8 cellular contexts compared by ENCODE assay signal in genomic region chr4:38161208-38162113, GRCh38.
A peak's percentile ranks its signal among the peaks of the same experiment; 100 is the strongest.
DNase-seq lines count a peak whose midpoint lies in the region; ATAC-seq lines count a peak whose summit lies in the region.

No MANE protein-coding gene starts in this region.

- peak overlapping the region; percentile 13 for H3K4me3 ChIP-seq in CD4-positive, CD25-positive, alpha-beta regulatory T cell (ENCODE audit: low read depth, low read length)

- peak; percentile 19 to 32 for ATAC-seq in CD4-positive, CD25-positive, alpha-beta regulatory T cell (ENCODE audit: low read depth in 2 of 2)
- peak; percentile 15 for ATAC-seq in HG02870 (IDR thresholded peaks at IDR 0.05; ENCODE audit: unreplicated experiment)

- DNase-seq in CD4-positive, CD25-positive, alpha-beta regulatory T cell = no peak
- DNase-seq in lung microvascular endothelial cell (ENCODE audit: low read depth in 2 of 2) (peak; percentile 89), globus pallidus (ENCODE audit: low spot score) (no peak), GDM1 (lab: John Stamatoyannopoulos, UW) (no peak), COLO829 (ENCODE audit: low spot score) (no peak), NCI-H2227 treated with DMSO at 0.1 percent for 48 hours (lab: John Stamatoyannopoulos, UW) (no peak)

- peak overlapping the region in 2 of 4 donors; percentile 16 to 23 for H3K4me3 Mint-ChIP-seq in CD4-positive, CD25-positive, alpha-beta regulatory T cell
- H3K4me3 Mint-ChIP-seq in activated naive CD8-positive, alpha-beta T cell = peak overlapping the region; percentile 56

- H3K4me1 Mint-ChIP-seq in CD4-positive, CD25-positive, alpha-beta regulatory T cell = peaks cover 13 to 43% (median 27%) of the 10 kb centered on the region in 4 donors
- peaks cover 59% of the 10 kb centered on the region for H3K4me1 Mint-ChIP-seq in activated naive CD8-positive, alpha-beta T cell (ENCODE audit: low read depth)

- H3K27me3 Mint-ChIP-seq in CD4-positive, CD25-positive, alpha-beta regulatory T cell = no peaks in the 10 kb centered on the region
- H3K27me3 Mint-ChIP-seq in activated naive CD8-positive, alpha-beta T cell = no peaks in the 10 kb centered on the region

- peak overlapping the region in 2 of 3 donors; percentile 70 to 89 for H3K27ac Mint-ChIP-seq in CD4-positive, CD25-positive, alpha-beta regulatory T cell
- peak overlapping the region; percentile 92 for H3K27ac Mint-ChIP-seq in activated naive CD8-positive, alpha-beta T cell

- H3K27me3 ChIP-seq in CD4-positive, CD25-positive, alpha-beta regulatory T cell (ENCODE audit: control insufficient read depth, insufficient read depth, low read length) = no peaks in the 10 kb centered on the region

- no peaks in the 10 kb centered on the region for H3K36me3 Mint-ChIP-seq in CD4-positive, CD25-positive, alpha-beta regulatory T cell
- H3K36me3 Mint-ChIP-seq in activated naive CD8-positive, alpha-beta T cell = peaks cover 6% of the 10 kb centered on the region

- H3K9me3 Mint-ChIP-seq in CD4-positive, CD25-positive, alpha-beta regulatory T cell = peaks cover 0 to 6% (median 2%) of the 10 kb centered on the region in 7 donors
- peaks cover 3% of the 10 kb centered on the region for H3K9me3 Mint-ChIP-seq in activated naive CD8-positive, alpha-beta T cell (ENCODE audit: low read depth)

- H3K36me3 ChIP-seq in CD4-positive, CD25-positive, alpha-beta regulatory T cell (ENCODE audit: control insufficient read depth, insufficient read depth, low read length) = no peaks in the 10 kb centered on the region

- H3K4me1 ChIP-seq in CD4-positive, CD25-positive, alpha-beta regulatory T cell (ENCODE audit: control insufficient read depth, insufficient read depth, low read length, poor library complexity, severe bottlenecking) = peaks cover 16% of the 10 kb centered on the region

- H3K9me3 ChIP-seq in CD4-positive, CD25-positive, alpha-beta regulatory T cell (ENCODE audit: control insufficient read depth in 2 of 2, low read length in 2 of 2) = no peaks in the 10 kb centered on the region

- H3K27ac ChIP-seq in CD4-positive, CD25-positive, alpha-beta regulatory T cell (ENCODE audit: insufficient read depth, low read length, poor library complexity, severe bottlenecking) = peak overlapping the region; percentile 75

Comparison
In these comparisons a context has a peak if more than half of its experiments do, and no peak if none do; other contexts are left out.
1. DNase-seq: peak in lung microvascular endothelial cell (2 of 2); none in CD4-positive, CD25-positive, alpha-beta regulatory T cell (0 of 3), globus pallidus (single experiment), GDM1 (single experiment), COLO829 (single experiment) and NCI-H2227 treated with DMSO at 0.1 percent for 48 hours (single experiment).